Comparison of ENCODE assay signal across 14 cellular contexts in genomic region chr9:95991326-95991725, GRCh38.
"Had no signal": no experiment of that assay in that cellular context is flagged by ENCODE, and none has a peak within 500 bp of the region (broad histone marks: within the 10 kb centered on the region; RNA-seq: fewer than 3 reads in every experiment).

No MANE protein-coding gene starts in this region.

- H3K36me3 ChIP-seq: upper lobe of right lung had no signal

- H3K9me3 ChIP-seq: heart right ventricle, psoas muscle, sigmoid colon, upper lobe of right lung had no signal

- H3K27ac ChIP-seq: heart right ventricle, psoas muscle, sigmoid colon, upper lobe of right lung had no signal

- H3K4me3 ChIP-seq: heart right ventricle, psoas muscle, sigmoid colon, upper lobe of right lung had no signal

- ATAC-seq: activated T-cell treated with anti-CD3 and anti-CD28 coated beads, Interleukin-2, amount 50 U/mL, for 72 hours; heart right ventricle; psoas muscle; upper lobe of right lung had no signal

- H3K27me3 ChIP-seq: heart right ventricle, sigmoid colon, upper lobe of right lung had no signal

- H3K4me1 ChIP-seq: heart right ventricle, psoas muscle, sigmoid colon, upper lobe of right lung had no signal

- DNase-seq: activated CD4-positive, alpha-beta memory T cell treated with anti-CD3 and anti-CD28 coated beads, Interleukin-2, amount 10 ng/mL, durations not matched to agents 7 days and 5 days; activated gamma-delta T cell treated with Interleukin-2 at 50 U/mL for 16 hours; activated T-cell treated with anti-CD3 and anti-CD28 coated beads, Interleukin-2, amount 50 U/mL, for 72 hours; aorta; heart right ventricle; mesenchymal stem cell; occipital lobe; psoas muscle; sigmoid colon; stimulated activated CD4-positive, alpha-beta T cell treated with anti-CD3 and anti-CD28 coated beads, Interleukin-12 subunit alpha, Interleukin-12 subunit beta, amount 100 ng/mL, for 4 hours; stimulated activated CD4-positive, alpha-beta T cell treated with anti-CD3 and anti-CD28 coated beads, Interleukin-2, amount 100 ng/mL, for 48 hours; stimulated activated naive CD4-positive, alpha-beta T cell treated with Interleukin-2 at 50 U/mL for 16 hours; T1000; upper lobe of right lung had no signal
